Comparison of ENCODE assay signal across 10 cellular contexts in the genomic region with DNA sequence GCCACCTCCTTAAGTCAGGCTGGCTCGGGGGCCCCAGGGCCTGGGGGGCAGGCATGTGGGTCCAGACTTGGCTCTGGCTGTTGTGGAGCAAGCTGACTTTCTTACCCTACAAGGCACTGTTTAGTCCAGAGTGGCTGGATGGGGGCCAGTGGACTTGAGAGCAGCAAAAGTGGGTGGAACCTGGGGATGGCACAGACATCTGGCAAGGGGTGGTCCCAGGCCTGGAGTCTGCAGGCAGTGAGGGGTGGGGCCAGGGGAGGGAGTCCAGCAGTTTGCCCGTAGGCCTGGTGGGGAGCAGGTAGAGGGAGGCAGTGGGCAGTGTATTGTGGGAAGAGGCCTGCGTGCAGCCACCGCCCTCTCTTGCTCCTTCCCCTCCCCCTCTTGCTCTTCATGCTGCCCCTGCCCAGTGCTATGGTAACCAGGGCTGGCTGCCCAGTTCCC. TPM values are rescaled to one million over a fixed set of nuclear protein-coding genes. Genes with fewer than 3 reads are reported as not detected.
A peak's percentile ranks its signal among the peaks of the same experiment; 100 is the strongest.
DNase-seq lines count a peak whose midpoint lies in the region; ATAC-seq and TF ChIP-seq lines count a peak whose summit lies in the region.
"Had no signal": no experiment of that assay in that cellular context is flagged by ENCODE, and none has a peak within 500 bp of the region (broad histone marks: within the 10 kb centered on the region; RNA-seq: fewer than 3 reads in every experiment).

No MANE protein-coding gene starts in this region.

- no peaks in the 10 kb centered on the region for H3K9me3 ChIP-seq in BLaER1 treated with 17β-estradiol and CSF1 and Interleukin-3, amounts not matched to agents 10 nM and 100 nM (replicated peaks in 1 of 11)
- H3K9me3 ChIP-seq in fibroblast of lung (ENCODE audit: control insufficient read depth, insufficient read depth, low read depth, low read length) (no peaks in the 10 kb centered on the region), ovary (no peaks in the 10 kb centered on the region)

- H3K4me3 ChIP-seq in BLaER1 treated with 17β-estradiol and CSF1 and Interleukin-3, amounts not matched to agents 10 nM and 100 nM = no peak overlapping the region
- no peak overlapping the region for H3K4me3 ChIP-seq in fibroblast of lung (replicated peaks in 1 of 4; ENCODE audit: control extremely low read depth in 1 of 4, insufficient read depth in 1 of 4, low read depth in 3 of 4, low read length in 4 of 4)
- H3K4me3 ChIP-seq in ovary = no peak overlapping the region

- TF ChIP-seq EP300 in ovary (IDR thresholded peaks at IDR 0.05) = no peak

- H3K27me3 ChIP-seq in BLaER1 treated with 17β-estradiol and CSF1 and Interleukin-3, amounts not matched to agents 10 nM and 100 nM = peaks cover 27 to 49% (median 38%) of the 10 kb centered on the region in 11 experiments
- H3K27me3 ChIP-seq in fibroblast of lung (ENCODE audit: control insufficient read depth, insufficient read depth, low read length) = no peaks in the 10 kb centered on the region
- no peaks in the 10 kb centered on the region for H3K27me3 ChIP-seq in ovary

- no peak overlapping the region for H3K9ac ChIP-seq in BLaER1 treated with 17β-estradiol and CSF1 and Interleukin-3, amounts not matched to agents 10 nM and 100 nM
- H3K9ac ChIP-seq in fibroblast of lung (ENCODE audit: insufficient read depth, low read length) = no peak overlapping the region

- no peak overlapping the region for H2AFZ ChIP-seq in fibroblast of lung (ENCODE audit: low read length)

- intact Hi-C loops in ovary (cut with DNase I) = no loop called here

- no peaks in the 10 kb centered on the region for H3K36me3 ChIP-seq in BLaER1 treated with 17β-estradiol and CSF1 and Interleukin-3, amounts not matched to agents 10 nM and 100 nM
- no peaks in the 10 kb centered on the region for H3K36me3 ChIP-seq in fibroblast of lung (ENCODE audit: control insufficient read depth, insufficient read depth, low read length)
- H3K36me3 ChIP-seq in ovary = no peaks in the 10 kb centered on the region

- TF ChIP-seq CTCF in fibroblast of lung (conservative IDR thresholded peaks at IDR 0.05 in 1 of 2, IDR thresholded peaks at IDR 0.05 in 1 of 2; ENCODE audit: low read depth in 1 of 2, low read length in 2 of 2) (no peak), ovary (IDR thresholded peaks at IDR 0.05) (no peak)

- no peaks in the 10 kb centered on the region for H3K79me2 ChIP-seq in fibroblast of lung (ENCODE audit: control insufficient read depth, insufficient read depth, low read length)

- peaks cover 3% of the 10 kb centered on the region for H3K4me1 Mint-ChIP-seq in activated T-helper 17 cell treated with anti-CD3 and anti-CD28 coated beads, Interleukin-2, amount 50 U/mL, for 72 hours

- no peak overlapping the region for H3K27ac ChIP-seq in BLaER1 treated with 17β-estradiol and CSF1 and Interleukin-3, amounts not matched to agents 10 nM and 100 nM
- H3K27ac ChIP-seq in fibroblast of lung (ENCODE audit: insufficient read depth, low read length) (peak overlapping the region; percentile 60), ovary (no peak overlapping the region)

- no peak overlapping the region for H3K4me3 Mint-ChIP-seq in activated T-helper 17 cell treated with anti-CD3 and anti-CD28 coated beads, Interleukin-2, amount 50 U/mL, for 72 hours

- peaks cover 0 to 13% (median 9%) of the 10 kb centered on the region in 11 experiments; a peak in 16 of 22 replicates for H4K20me1 ChIP-seq in BLaER1 treated with 17β-estradiol and CSF1 and Interleukin-3, amounts not matched to agents 10 nM and 100 nM
- no peaks in the 10 kb centered on the region for H4K20me1 ChIP-seq in fibroblast of lung (ENCODE audit: control insufficient read depth, extremely low read depth, insufficient read depth, low read length)

- H3K9me3 Mint-ChIP-seq in activated T-helper 17 cell treated with anti-CD3 and anti-CD28 coated beads, Interleukin-2, amount 50 U/mL, for 72 hours = no peaks in the 10 kb centered on the region

- TF ChIP-seq POLR2A in ovary (IDR thresholded peaks at IDR 0.05) = no peak

- H3K4me2 ChIP-seq in BLaER1 treated with 17β-estradiol and CSF1 and Interleukin-3, amounts not matched to agents 10 nM and 100 nM = peak overlapping the region in 9 of 11 experiments; percentile 3 to 49 (median 36); a peak in 11 of 22 replicates
- peak overlapping the region; percentile 20 for H3K4me2 ChIP-seq in fibroblast of lung (ENCODE audit: extremely low read depth, insufficient read depth, low read length)

- 46 to 61% (median 54%) methylated on average over 4 of the region's 4 CpGs for WGBS in ovary, 3 donors

- H3K27me3 Mint-ChIP-seq in activated T-helper 17 cell treated with anti-CD3 and anti-CD28 coated beads, Interleukin-2, amount 50 U/mL, for 72 hours = peaks cover 9% of the 10 kb centered on the region

- no peak for ATAC-seq in esophagus mucosa
- no peak for ATAC-seq in GM19023 (IDR thresholded peaks at IDR 0.05; ENCODE audit: unreplicated experiment)
- ATAC-seq in activated T-helper 17 cell treated with anti-CD3 and anti-CD28 coated beads, Interleukin-2, amount 50 U/mL, for 72 hours (replicated peaks) = no peak

- peaks cover 12 to 55% (median 35%) of the 10 kb centered on the region in 10 experiments; a peak in 19 of 20 replicates for H3K4me1 ChIP-seq in BLaER1 treated with 17β-estradiol and CSF1 and Interleukin-3, amounts not matched to agents 10 nM and 100 nM
- H3K4me1 ChIP-seq in fibroblast of lung (ENCODE audit: control insufficient read depth, extremely low read depth, insufficient read depth, low read length) (peaks cover 21% of the 10 kb centered on the region), ovary (ENCODE audit: insufficient read depth) (peaks cover 16% of the 10 kb centered on the region)

- DNase-seq in NCI-H446 treated with DMSO at 0.1 percent for 48 hours (lab: John Stamatoyannopoulos, UW) (peak; percentile 94), fibroblast of lung (ENCODE audit: low read depth in 2 of 2) (peak; percentile 94 to 98), ovary (peak; percentile 35 to 71 (median 66)), middle frontal gyrus (ENCODE audit: extremely low spot score, low spot score) (no peak)
- DNase-seq: stimulated activated CD4-positive, alpha-beta T cell treated with anti-CD3 and anti-CD28 coated beads, Interleukin-15, amount 100 ng/mL, for 24 hours had no signal

- H3K27ac Mint-ChIP-seq in activated T-helper 17 cell treated with anti-CD3 and anti-CD28 coated beads, Interleukin-2, amount 50 U/mL, for 72 hours = no peak overlapping the region

- H3K36me3 Mint-ChIP-seq in activated T-helper 17 cell treated with anti-CD3 and anti-CD28 coated beads, Interleukin-2, amount 50 U/mL, for 72 hours (ENCODE audit: low read depth) = peaks cover 4% of the 10 kb centered on the region

RNA-seq across cellular contexts. Expression of a gene that starts 19.1 kb away (rescaled TPM):
- 13.1 and 20.1 TPM in 2 replicates for total RNA-seq in fibroblast of lung
- 5.6 and 9.5 TPM in 2 replicates for polyA plus RNA-seq in fibroblast of lung
- polyA plus RNA-seq in fibroblast of lung (2012) = 12.7 and 17.9 TPM in 2 replicates
- 9.4 and 19.9 TPM in 2 replicates for polyA minus RNA-seq in fibroblast of lung (ENCODE audit: low replicate concordance)
- 10 to 100 TPM; 13.9 to 79.7 (median 29.6) TPM for total RNA-seq in ovary
- polyA plus RNA-seq in ovary = 10 to 100 TPM in 1 of 2 donors, 1 to 10 TPM in 1; 9.9 to 31.4 TPM
- 3.8 TPM for total RNA-seq in esophagus mucosa
- total RNA-seq in activated T-helper 17 cell treated with anti-CD3 and anti-CD28 coated beads, Interleukin-2, amount 50 U/mL, for 72 hours = 1 to 10 TPM in 1 of 2 donors, under 1 TPM in 1; 0.79 to 1.7 TPM

RNA-seq across cellular contexts. Expression of a gene that starts 35.5 kb away (rescaled TPM):
- total RNA-seq in fibroblast of lung = 34.7 and 69.3 TPM in 2 replicates
- polyA plus RNA-seq in fibroblast of lung = 3.8 and 11.0 TPM in 2 replicates
- 2.6 and 8.2 TPM in 2 replicates for polyA plus RNA-seq in fibroblast of lung (2012)
- 9.5 and 11.6 TPM in 2 replicates for polyA minus RNA-seq in fibroblast of lung (ENCODE audit: low replicate concordance)
- 1,000 to 10,000 TPM in 1 of 7 donors, 100 to 1,000 TPM in 4, 10 to 100 TPM in 2; 86.5 to 1,061 (median 184) TPM for total RNA-seq in ovary
- 100 to 1,000 TPM; 149 to 642 TPM for polyA plus RNA-seq in ovary
- total RNA-seq in esophagus mucosa = 29.3 TPM
- total RNA-seq in activated T-helper 17 cell treated with anti-CD3 and anti-CD28 coated beads, Interleukin-2, amount 50 U/mL, for 72 hours = not detected
- total RNA-seq: T-helper 1 cell treated with Interleukin-12 subunit alpha and Interleukin-12 subunit beta and Interleukin-4 antibody, amounts not matched to agents 30 ng/mL and 1 ng/mL, for 36 hours had no signal

RNA-seq across cellular contexts. Expression of a gene that starts 45.0 kb away (rescaled TPM):
- total RNA-seq in fibroblast of lung (36.5 and 38.3 TPM in 2 replicates), ovary (10 to 100 TPM; 14.2 to 35.7 (median 23.7) TPM), esophagus mucosa (19.9 TPM)
- polyA plus RNA-seq in fibroblast of lung (59.7 and 72.4 TPM in 2 replicates), ovary (10 to 100 TPM; 20.0 to 33.7 TPM)
- 45.6 and 52.3 TPM in 2 replicates for polyA plus RNA-seq in fibroblast of lung (2012)
- 155 and 160 TPM in 2 replicates for polyA minus RNA-seq in fibroblast of lung (ENCODE audit: low replicate concordance)
- total RNA-seq in activated T-helper 17 cell treated with anti-CD3 and anti-CD28 coated beads, Interleukin-2, amount 50 U/mL, for 72 hours = 10 to 100 TPM; 31.7 to 36.3 TPM

Comparison
In these comparisons a context has a peak if more than half of its experiments do, and no peak if none do; other contexts are left out.
1. RNA of a gene that starts 35.5 kb away (total RNA-seq): 86.5 to 1,061 TPM in ovary, 34.7 to 69.3 TPM in fibroblast of lung and 29.3 TPM in esophagus mucosa (single experiment); not detected in activated T-helper 17 cell treated with anti-CD3 and anti-CD28 coated beads, Interleukin-2, amount 50 U/mL, for 72 hours; every median in the first group is over 10 times any median in the second.